Comparison of ENCODE assay signal across 8 cellular contexts in the genomic region with DNA sequence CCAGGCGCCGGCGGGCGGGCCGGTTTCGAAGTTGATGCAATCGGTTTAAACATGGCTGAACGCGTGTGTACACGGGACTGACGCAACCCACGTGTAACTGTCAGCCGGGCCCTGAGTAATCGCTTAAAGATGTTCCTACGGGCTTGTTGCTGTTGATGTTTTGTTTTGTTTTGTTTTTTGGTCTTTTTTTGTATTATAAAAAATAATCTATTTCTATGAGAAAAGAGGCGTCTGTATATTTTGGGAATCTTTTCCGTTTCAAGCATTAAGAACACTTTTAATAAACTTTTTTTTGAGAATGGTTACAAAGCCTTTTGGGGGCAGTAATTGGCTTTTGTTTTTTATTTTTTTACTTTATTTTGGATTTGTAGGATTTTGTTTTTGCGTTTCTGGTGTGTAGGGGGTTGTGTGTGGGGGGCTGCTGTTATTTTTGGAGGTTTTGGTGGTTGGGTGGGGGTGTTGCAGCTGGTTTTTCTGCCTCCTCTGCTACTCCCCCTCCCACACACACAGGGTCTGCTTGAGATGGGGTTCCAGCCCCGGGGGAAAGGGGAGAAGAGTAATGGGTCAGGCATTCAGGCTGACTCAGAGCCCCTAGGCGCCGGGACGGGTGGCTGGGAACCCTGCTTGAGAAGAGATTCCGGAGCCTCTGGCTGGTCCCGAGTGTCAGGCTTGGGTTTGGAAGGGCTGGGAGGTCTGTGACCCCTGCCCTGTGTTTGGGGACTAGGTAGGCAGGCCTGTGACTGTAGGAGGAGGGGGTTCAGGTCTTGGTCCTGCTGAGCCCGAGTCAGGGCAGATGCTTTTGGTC. TPM values are rescaled to one million over a fixed set of nuclear protein-coding genes. Genes with fewer than 3 reads are reported as not detected.
DNase-seq lines count a peak whose midpoint lies in the region; ATAC-seq, FAIRE-seq and TF ChIP-seq lines count a peak whose summit lies in the region.

No MANE protein-coding gene starts in this region.

- no peak for TF ChIP-seq POLR2A in GM12892 (IDR thresholded peaks at IDR 0.05; ENCODE audit: low read depth, low read length)

- no peaks in the 10 kb centered on the region for H3K79me2 ChIP-seq in neural cell (replicated peaks; ENCODE audit: insufficient read depth, low read length)

- H3K4me1 Mint-ChIP-seq in activated T-helper 17 cell treated with anti-CD3 and anti-CD28 coated beads, Interleukin-2, amount 50 U/mL, for 72 hours = peaks cover 10% of the 10 kb centered on the region

- peak overlapping the region; percentile 34 for H3K4me2 ChIP-seq in neural cell (ENCODE audit: low read length)

- H3K9me2 ChIP-seq in neural cell (ENCODE audit: insufficient read depth, low read length) = no peaks in the 10 kb centered on the region

- H3F3A ChIP-seq in neural cell (ENCODE audit: insufficient read depth, low read length, poor library complexity, severe bottlenecking) = no peaks in the 10 kb centered on the region

- peaks cover 22% of the 10 kb centered on the region for H3K27me3 ChIP-seq in neural cell (ENCODE audit: insufficient read depth, low read depth, low read length)

- peak; percentile 77 for ATAC-seq in activated T-helper 17 cell treated with anti-CD3 and anti-CD28 coated beads, Interleukin-2, amount 50 U/mL, for 72 hours (replicated peaks)
- no peak for ATAC-seq in HG03565 (IDR thresholded peaks at IDR 0.05; ENCODE audit: unreplicated experiment)

- TF ChIP-seq CTCF in neural cell (IDR thresholded peaks at IDR 0.05; ENCODE audit: poor library complexity, severe bottlenecking) = no peak

- no peaks in the 10 kb centered on the region for H3K27me3 Mint-ChIP-seq in activated T-helper 17 cell treated with anti-CD3 and anti-CD28 coated beads, Interleukin-2, amount 50 U/mL, for 72 hours

- no peaks in the 10 kb centered on the region for H4K20me1 ChIP-seq in neural cell (ENCODE audit: insufficient read depth)

- no peaks in the 10 kb centered on the region for H3K9me3 ChIP-seq in neural cell (ENCODE audit: low read length)

- no peaks in the 10 kb centered on the region for H3K9me3 Mint-ChIP-seq in activated T-helper 17 cell treated with anti-CD3 and anti-CD28 coated beads, Interleukin-2, amount 50 U/mL, for 72 hours

- peak; percentile 76 for DNase-seq in GM12892 (ENCODE audit: insufficient read length)
- DNase-seq in RKO (ENCODE audit: low spot score) = peak; percentile 98
- peak; percentile 92 for DNase-seq in fibroblast of peridontal ligament (ENCODE audit: extremely low read depth)
- DNase-seq in stromal cell of bone marrow (ENCODE audit: low read depth) = peak; percentile 73

- peak; percentile 27 for FAIRE-seq in GM12892 (lab: Jason Lieb, UNC)

- TF ChIP-seq RAD21 in Ishikawa (IDR thresholded peaks at IDR 0.05; ENCODE audit: low read depth) = no peak
- no peak for TF ChIP-seq RAD21 in neural cell (conservative IDR thresholded peaks at IDR 0.05)

- peak overlapping the region; percentile 78 for H3K4me3 ChIP-seq in neural cell (ENCODE audit: low read length)

- peak overlapping the region; percentile 95 for H3K27ac Mint-ChIP-seq in activated T-helper 17 cell treated with anti-CD3 and anti-CD28 coated beads, Interleukin-2, amount 50 U/mL, for 72 hours

- no peak for TF ChIP-seq EP300 in Ishikawa (IDR thresholded peaks at IDR 0.05; ENCODE audit: borderline replicate concordance)
- TF ChIP-seq EP300 in neural cell (conservative IDR thresholded peaks at IDR 0.05; ENCODE audit: poor library complexity, severe bottlenecking) = no peak

- peaks cover 23% of the 10 kb centered on the region for H3K36me3 Mint-ChIP-seq in activated T-helper 17 cell treated with anti-CD3 and anti-CD28 coated beads, Interleukin-2, amount 50 U/mL, for 72 hours (ENCODE audit: low read depth)

- H3K9ac ChIP-seq in neural cell (ENCODE audit: low read length) = no peak overlapping the region

- H2AFZ ChIP-seq in neural cell (ENCODE audit: low read depth, low read length) = no peak overlapping the region

- H3K36me3 ChIP-seq in neural cell (ENCODE audit: insufficient read depth, low read length) = no peaks in the 10 kb centered on the region

- no peak overlapping the region for H3K27ac ChIP-seq in neural cell (ENCODE audit: low read length)

- H3K4me3 Mint-ChIP-seq in activated T-helper 17 cell treated with anti-CD3 and anti-CD28 coated beads, Interleukin-2, amount 50 U/mL, for 72 hours = peak overlapping the region; percentile 93

TF ChIP-seq in Ishikawa, 13 proteins besides CTCF, POLR2A, EP300 and RAD21:
- TF ChIP-seq TEAD4 (IDR thresholded peaks at IDR 0.05) (no peak), CEBPB (IDR thresholded peaks at IDR 0.05) (peak; percentile 93), YY1 (IDR thresholded peaks at IDR 0.05; ENCODE audit: low read depth) (peak; percentile 89), TCF12 (IDR thresholded peaks at IDR 0.05; ENCODE audit: low read depth) (0 out of 2 replicates have a peak, but pooled peaks have one; percentile 20), MAX (IDR thresholded peaks at IDR 0.05) (peak; percentile 95), CREB1 (IDR thresholded peaks at IDR 0.05; ENCODE audit: low read depth) (no peak)
- TF ChIP-seq, protein P1, sequence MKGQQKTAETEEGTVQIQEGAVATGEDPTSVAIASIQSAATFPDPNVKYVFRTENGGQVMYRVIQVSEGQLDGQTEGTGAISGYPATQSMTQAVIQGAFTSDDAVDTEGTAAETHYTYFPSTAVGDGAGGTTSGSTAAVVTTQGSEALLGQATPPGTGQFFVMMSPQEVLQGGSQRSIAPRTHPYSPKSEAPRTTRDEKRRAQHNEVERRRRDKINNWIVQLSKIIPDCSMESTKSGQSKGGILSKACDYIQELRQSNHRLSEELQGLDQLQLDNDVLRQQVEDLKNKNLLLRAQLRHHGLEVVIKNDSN (IDR thresholded peaks at IDR 0.05) = peak; percentile 30; the same call in 1 of the 2 replicates

TF ChIP-seq in neural cell, 6 proteins besides CTCF, POLR2A, EP300 and RAD21:
- TF ChIP-seq SMC3 (conservative IDR thresholded peaks at IDR 0.05; ENCODE audit: poor library complexity) = no peak
- no peak for TF ChIP-seq TAF1 (IDR thresholded peaks at IDR 0.05; ENCODE audit: low read depth)
- no peak for TF ChIP-seq POLR2AphosphoS5 (IDR thresholded peaks at IDR 0.05)
- TF ChIP-seq REST (IDR thresholded peaks at IDR 0.05; ENCODE audit: borderline replicate concordance) = no peak
- TF ChIP-seq MXI1 (conservative IDR thresholded peaks at IDR 0.05; ENCODE audit: poor library complexity, severe bottlenecking) = peak; percentile 74
- no peak for TF ChIP-seq EZH2 (IDR thresholded peaks at IDR 0.05; ENCODE audit: borderline replicate concordance, insufficient read depth, low read length, poor library complexity, severe bottlenecking)

RNA-seq across cellular contexts. Expression of gene CEBPB, which starts 1.9 kb away (rescaled TPM):
- polyA plus RNA-seq in GM12892 (2012; ENCODE audit: missing spikeins) = 0.47 TPM
- 10 to 100 TPM; 11.6 to 19.0 TPM for total RNA-seq in activated T-helper 17 cell treated with anti-CD3 and anti-CD28 coated beads, Interleukin-2, amount 50 U/mL, for 72 hours
- 0.59 and 0.94 TPM in 2 replicates for polyA plus RNA-seq in neural cell
- polyA minus RNA-seq in neural cell = 0.97 and 1.0 TPM in 2 replicates

RNA-seq across cellular contexts. Expression of gene PEDS1, which starts 39.0 kb away (rescaled TPM):
- polyA plus RNA-seq in GM12892 (2012; ENCODE audit: missing spikeins) = 10.3 TPM
- 10 to 100 TPM; 13.1 to 22.0 TPM for total RNA-seq in activated T-helper 17 cell treated with anti-CD3 and anti-CD28 coated beads, Interleukin-2, amount 50 U/mL, for 72 hours
- polyA plus RNA-seq in neural cell = 10.0 and 16.5 TPM in 2 replicates
- polyA minus RNA-seq in neural cell = 19.8 and 20.2 TPM in 2 replicates
